Comparison of ENCODE assay signal across 1 cellular context in genomic region chr12:27361372-27361771, GRCh38.
TF ChIP-seq lines count a peak whose summit lies in the region.

No MANE protein-coding gene starts in this region.

TF ChIP-seq in SK-N-SH, 30 proteins besides CTCF, POLR2A, EP300 and RAD21 (continued from another document):
- TF ChIP-seq MAX (IDR thresholded peaks at IDR 0.05; ENCODE audit: low read depth) (no peak), RXRA (IDR thresholded peaks at IDR 0.05; ENCODE audit: borderline replicate concordance, low read depth) (no peak), PBX3 (IDR thresholded peaks at IDR 0.05) (no peak), SMC3 (IDR thresholded peaks at IDR 0.05; ENCODE audit: low read depth, low read length) (no peak)
